In the genomic region with DNA sequence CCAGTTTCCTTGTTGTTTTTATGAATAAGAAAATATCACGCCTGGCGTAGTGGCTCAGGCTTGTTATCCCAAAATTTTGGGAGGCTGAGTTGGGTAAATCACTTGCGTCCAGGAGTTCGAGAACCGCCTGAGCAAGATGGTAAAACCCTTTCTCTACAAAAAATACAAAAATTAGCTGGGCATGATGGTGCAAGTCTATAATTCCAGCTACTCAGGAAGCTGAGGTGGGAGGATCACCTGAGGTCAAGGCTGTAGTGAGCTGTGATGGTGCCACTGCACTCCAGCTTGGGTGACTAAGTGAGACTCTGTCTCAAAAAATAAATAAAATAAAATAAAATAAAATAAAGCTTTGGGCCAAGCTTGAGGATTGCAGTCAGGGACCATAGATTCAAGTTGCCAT, we compare ENCODE assay signal across 6 cellular contexts.
"Had no signal": no experiment of that assay in that cellular context is flagged by ENCODE, and none has a peak within 500 bp of the region (broad histone marks: within the 10 kb centered on the region; RNA-seq: fewer than 3 reads in every experiment).

No MANE protein-coding gene starts in this region.

- H3K27ac ChIP-seq: HL-60 had no signal

- FAIRE-seq: HepG2, HTR-8/SVneo, K562 had no signal

- DNase-seq: IMR-90, KBM-7 had no signal

- H3K4me3 ChIP-seq: K562 had no signal
